In genomic region chr19:9584073-9584833, GRCh38 we compare ENCODE assay signal across 1 cellular context.
TF ChIP-seq lines count a peak whose summit lies in the region.

ZNF121 (minus strand) TSS chr19:9584504; CDS start chr19:9568097, 16,407 bp downstream.

TF ChIP-seq in K562, 482 proteins besides CTCF, POLR2A, EP300 and RAD21 (continued from another document and continues in another):
- no peak for TF ChIP-seq ZNF318 (IDR thresholded peaks at IDR 0.05; ENCODE audit: borderline replicate concordance in 1 of 2, low read depth in 1 of 2)
- no peak for TF ChIP-seq NFXL1 (CRISPR knock-in tag; IDR thresholded peaks at IDR 0.05)
- no peak for TF ChIP-seq ZC3H11A (IDR thresholded peaks at IDR 0.05; ENCODE audit: low read depth, low read length)
- TF ChIP-seq DNMT1 (IDR thresholded peaks at IDR 0.05) = no peak
- no peak for TF ChIP-seq RBM15 (IDR thresholded peaks at IDR 0.05; ENCODE audit: insufficient read depth, low read length)
- no peak for TF ChIP-seq EWSR1 (IDR thresholded peaks at IDR 0.05; ENCODE audit: borderline replicate concordance, low read depth, partially characterized antibody)
- TF ChIP-seq MEF2A (IDR thresholded peaks at IDR 0.05; ENCODE audit: control insufficient read depth, low read depth, low read length) = no peak
- 0 out of 2 replicates have a peak, but pooled peaks have one; percentile 74 for TF ChIP-seq CBFB (CRISPR knock-in tag; IDR thresholded peaks at IDR 0.05)
- TF ChIP-seq ELK3 (CRISPR knock-in tag; IDR thresholded peaks at IDR 0.05) = no peak
- no peak for TF ChIP-seq SRSF1 (IDR thresholded peaks at IDR 0.05; ENCODE audit: low read depth, low read length)
- 0 out of 2 replicates have a peak, but pooled peaks have one; percentile 18 for TF ChIP-seq GMEB1 (CRISPR knock-in tag; IDR thresholded peaks at IDR 0.05)
- TF ChIP-seq HDGF (IDR thresholded peaks at IDR 0.05) = no peak
- peak; percentile 68 for TF ChIP-seq TOE1 (IDR thresholded peaks at IDR 0.05; ENCODE audit: borderline replicate concordance)
- no peak for TF ChIP-seq TOE1 (CRISPR knock-in tag; IDR thresholded peaks at IDR 0.05; ENCODE audit: borderline replicate concordance, low read depth)
- TF ChIP-seq RCOR1 (IDR thresholded peaks at IDR 0.05; ENCODE audit: borderline replicate concordance in 1 of 2, low read depth in 2 of 2, low read length in 2 of 2) = 0 out of 4 replicates have a peak, but pooled peaks of 1 of the 2 experiments have one; percentile 25
- no peak for TF ChIP-seq TAF15 (IDR thresholded peaks at IDR 0.05; ENCODE audit: low read depth, low read length)
- TF ChIP-seq U2AF2 (optimal IDR thresholded peaks at IDR 0.05; ENCODE audit: low read depth, low read length) = no peak
- TF ChIP-seq SFPQ (IDR thresholded peaks at IDR 0.05; ENCODE audit: low read depth, low read length) = no peak
- peak; percentile 92 for TF ChIP-seq POLR2AphosphoS5 (IDR thresholded peaks at IDR 0.05; ENCODE audit: control insufficient read depth, insufficient read depth, low read depth, low read length)
- no peak for TF ChIP-seq ZNF184 (CRISPR knock-in tag; IDR thresholded peaks at IDR 0.05)
- no peak for TF ChIP-seq JUNB (CRISPR knock-in tag; conservative IDR thresholded peaks at IDR 0.05)
- TF ChIP-seq CHD2 (IDR thresholded peaks at IDR 0.05; ENCODE audit: low read depth, low read length) = no peak
- TF ChIP-seq ZNF778 (CRISPR knock-in tag; IDR thresholded peaks at IDR 0.05) = no peak
- TF ChIP-seq CCNT2 (IDR thresholded peaks at IDR 0.05; ENCODE audit: borderline replicate concordance, extremely low read depth, insufficient read length, low read depth, low read length) = no peak
- no peak for TF ChIP-seq ZKSCAN3 (CRISPR knock-in tag; IDR thresholded peaks at IDR 0.05)
- no peak for TF ChIP-seq MLX (CRISPR knock-in tag; conservative IDR thresholded peaks at IDR 0.05)
- no peak for TF ChIP-seq ZNF134 (CRISPR knock-in tag; conservative IDR thresholded peaks at IDR 0.05)
- TF ChIP-seq SREBF1 (IDR thresholded peaks at IDR 0.05; ENCODE audit: borderline replicate concordance, low read depth, low read length) = no peak
- 0 out of 2 replicates have a peak, but pooled peaks have one; percentile 34 for TF ChIP-seq KHSRP (IDR thresholded peaks at IDR 0.05)
- no peak; the same call in 1 of the 2 replicates for TF ChIP-seq TRIM28 (IDR thresholded peaks at IDR 0.05)
- no peak; the same call in 1 of the 2 replicates for TF ChIP-seq SRSF3 (IDR thresholded peaks at IDR 0.05; ENCODE audit: insufficient read depth, low read length)
- TF ChIP-seq SIRT6 (IDR thresholded peaks at IDR 0.05; ENCODE audit: low read depth, low read length) = no peak
- TF ChIP-seq TSC22D4 (tag; IDR thresholded peaks at IDR 0.05) = no peak
- TF ChIP-seq JUN (IDR thresholded peaks at IDR 0.05; ENCODE audit: borderline replicate concordance, low read depth, low read length) = peak; percentile 55; the same call in 1 of the 2 replicates
- no peak for TF ChIP-seq JUN (CRISPR knock-in tag; IDR thresholded peaks at IDR 0.05; ENCODE audit: borderline replicate concordance)
- peak; percentile 57; the same call in 1 of the 2 replicates for TF ChIP-seq VEZF1 (CRISPR knock-in tag; IDR thresholded peaks at IDR 0.05)
- no peak for TF ChIP-seq TFE3 (CRISPR knock-in tag; IDR thresholded peaks at IDR 0.05)
- no peak for TF ChIP-seq RBM34 (IDR thresholded peaks at IDR 0.05; ENCODE audit: borderline replicate concordance, insufficient read depth, low read length)
- no peak for TF ChIP-seq ZNF589 (CRISPR knock-in tag; IDR thresholded peaks at IDR 0.05; ENCODE audit: low read depth)
- TF ChIP-seq ZFX (CRISPR knock-in tag; IDR thresholded peaks at IDR 0.05) = peak; percentile 92
- TF ChIP-seq STAT5B (CRISPR knock-in tag; IDR thresholded peaks at IDR 0.05) = no peak
- no peak for TF ChIP-seq ZNF561 (CRISPR knock-in tag; conservative IDR thresholded peaks at IDR 0.05)
- TF ChIP-seq ZNF431 (CRISPR knock-in tag; IDR thresholded peaks at IDR 0.05) = no peak
- no peak for TF ChIP-seq E2F4 (CRISPR knock-in tag; IDR thresholded peaks at IDR 0.05; ENCODE audit: low read depth)
- no peak for TF ChIP-seq HEY1 (CRISPR knock-in tag; IDR thresholded peaks at IDR 0.05; ENCODE audit: borderline replicate concordance)
- no peak for TF ChIP-seq IRF9 (tag; IDR thresholded peaks at IDR 0.05)
- no peak for TF ChIP-seq SOX6 (IDR thresholded peaks at IDR 0.05)
- 0 out of 2 replicates have a peak, but pooled peaks have one; percentile 31 for TF ChIP-seq ZNF224 (CRISPR knock-in tag; IDR thresholded peaks at IDR 0.05)
